23 cellular contexts compared by ENCODE assay signal in genomic region chr2:1082456-1083205, GRCh38.
DNase-seq lines count a peak whose midpoint lies in the region; ATAC-seq, FAIRE-seq and TF ChIP-seq lines count a peak whose summit lies in the region.
"Had no signal": no experiment of that assay in that cellular context is flagged by ENCODE, and none has a peak within 500 bp of the region (broad histone marks: within the 10 kb centered on the region; RNA-seq: fewer than 3 reads in every experiment).

No MANE protein-coding gene starts in this region.

- TF ChIP-seq POLR2A in H54 (IDR thresholded peaks at IDR 0.05; ENCODE audit: low read depth, low read length): no peak
- no peak for TF ChIP-seq POLR2A in GM18505 (IDR thresholded peaks at IDR 0.05; ENCODE audit: borderline replicate concordance, extremely low read depth, insufficient read depth, insufficient read length)

- peak; percentile 34 for DNase-seq in left cardiac atrium
- DNase-seq in cardiac septum (ENCODE audit: low spot score): no peak
- DNase-seq in endothelial cell (ENCODE audit: low spot score): peak; percentile 34
- DNase-seq in iPS-NIHi7 (ENCODE audit: extremely low spot score): peak; percentile 64
- no peak for DNase-seq in neuronal stem cell (ENCODE audit: low spot score)
- DNase-seq in H54 (ENCODE audit: insufficient read length, low spot score): no peak
- DNase-seq in T-cell: no peak
- DNase-seq: DND-41, GDM1, H9, MV-4-11, NCI-H1436, NCI-H2029 treated with DMSO at 0.1 percent for 48 hours, NCI-H510A, NCI-H774 had no signal

- H3K23ac ChIP-seq in neuronal stem cell (ENCODE audit: low read depth, low read length, poor library complexity): no peak overlapping the region

- H3K4me1 Mint-ChIP-seq in endothelial cell (ENCODE audit: unreplicated experiment) (peaks cover 3% of the 10 kb centered on the region), T-cell (no peaks in the 10 kb centered on the region)

- no peak overlapping the region for H3K4ac ChIP-seq in neuronal stem cell (ENCODE audit: low read length)

- peaks cover 0 to 12% of the 10 kb centered on the region in 2 donors for H3K4me1 ChIP-seq in neuronal stem cell (ENCODE audit: control insufficient read depth in 2 of 2, insufficient read depth in 1 of 2, low read depth in 1 of 2, low read length in 2 of 2)
- H3K4me1 ChIP-seq: BLaER1 treated with 17β-estradiol and CSF1 and Interleukin-3, amounts not matched to agents 10 nM and 100 nM; SJSA1 had no signal

- H3K4me3 Mint-ChIP-seq in endothelial cell (ENCODE audit: unreplicated experiment) (no peak overlapping the region), T-cell (no peak overlapping the region)
- H3K4me3 Mint-ChIP-seq: H9 had no signal

- no peaks in the 10 kb centered on the region for H3K27me3 ChIP-seq in neuronal stem cell (ENCODE audit: control insufficient read depth in 3 of 3, insufficient read depth in 3 of 3, low read depth in 1 of 3, low read length in 3 of 3)
- H3K27me3 ChIP-seq: BLaER1 treated with 17β-estradiol and CSF1 and Interleukin-3, amounts not matched to agents 10 nM and 100 nM; SJSA1 had no signal

- H3K4me2 ChIP-seq in neuronal stem cell (ENCODE audit: insufficient read depth, low read length, poor library complexity, severe bottlenecking): no peak overlapping the region
- H3K4me2 ChIP-seq: BLaER1 treated with 17β-estradiol and CSF1 and Interleukin-3, amounts not matched to agents 10 nM and 100 nM had no signal

- no peak overlapping the region for H2BK12ac ChIP-seq in neuronal stem cell (ENCODE audit: low read length)

- ATAC-seq in left cardiac atrium (no peak), T-cell (replicated peaks in 1 of 4) (no peak), GM18505 (IDR thresholded peaks at IDR 0.05; ENCODE audit: unreplicated experiment) (no peak)
- ATAC-seq: GM12878 had no signal

- H4K8ac ChIP-seq in neuronal stem cell (ENCODE audit: low read depth, low read length): no peak overlapping the region

- H3K27ac ChIP-seq in neuronal stem cell (replicated peaks; ENCODE audit: low read length): no peak overlapping the region
- H3K27ac ChIP-seq: BLaER1 treated with 17β-estradiol and CSF1 and Interleukin-3, amounts not matched to agents 10 nM and 100 nM; HL-60; SJSA1 had no signal

- no peak overlapping the region for H2BK5ac ChIP-seq in neuronal stem cell (ENCODE audit: low read length)

- H3K79me1 ChIP-seq in neuronal stem cell (ENCODE audit: low read depth, low read length): no peaks in the 10 kb centered on the region

- CTCF ChIA-PET in T-cell (lab: Charles Lee): no interaction called here

- no peaks in the 10 kb centered on the region for H3K9me3 Mint-ChIP-seq in endothelial cell (ENCODE audit: unreplicated experiment)
- no peaks in the 10 kb centered on the region for H3K9me3 Mint-ChIP-seq in T-cell
- H3K9me3 Mint-ChIP-seq: H9 had no signal

- POLR2A ChIA-PET in T-cell (lab: Charles Lee): no interaction called here

- no peak for FAIRE-seq in H54 (lab: Jason Lieb, UNC)
- FAIRE-seq: A204.1, GM12878, GM18507, HTR-8/SVneo had no signal

- no peak overlapping the region for H2BK15ac ChIP-seq in neuronal stem cell (ENCODE audit: low read length)

- H3K27me3 Mint-ChIP-seq in endothelial cell (ENCODE audit: unreplicated experiment) (peaks cover 6% of the 10 kb centered on the region), T-cell (peaks cover 3 to 7% of the 10 kb centered on the region in 2 donors)

- no peak overlapping the region for H3K14ac ChIP-seq in neuronal stem cell (ENCODE audit: low read length)

- no CpG with 5 or more reads among the region's 17 CpGs for WGBS in neuronal stem cell (ENCODE audit: extremely low coverage in 2 of 2, insufficient read length in 2 of 2, insufficient replicate concordance in 1 of 2), 2 donors

- H3K27ac Mint-ChIP-seq in endothelial cell (ENCODE audit: unreplicated experiment) (no peak overlapping the region), T-cell (no peak overlapping the region)
- H3K27ac Mint-ChIP-seq: H9 had no signal

- H4K91ac ChIP-seq in neuronal stem cell (ENCODE audit: low read depth, low read length, poor library complexity): no peak overlapping the region

- peak overlapping the region; percentile 84 for H2AK5ac ChIP-seq in neuronal stem cell (ENCODE audit: low read depth, low read length)

- TF ChIP-seq CTCF in endothelial cell (IDR thresholded peaks at IDR 0.05; ENCODE audit: unreplicated experiment): no peak

- H3K4me3 ChIP-seq in neuronal stem cell (ENCODE audit: low read length in 2 of 2): no peak overlapping the region
- H3K4me3 ChIP-seq: BLaER1 treated with 17β-estradiol and CSF1 and Interleukin-3, amounts not matched to agents 10 nM and 100 nM; GM12878; SJSA1 had no signal

- H3K36me3 Mint-ChIP-seq in endothelial cell (ENCODE audit: low read depth, unreplicated experiment) (no peaks in the 10 kb centered on the region), T-cell (no peaks in the 10 kb centered on the region)

- no peak overlapping the region for H3K9ac ChIP-seq in neuronal stem cell (ENCODE audit: low read depth, low read length, poor library complexity)
- H3K9ac ChIP-seq: BLaER1 treated with 17β-estradiol and CSF1 and Interleukin-3, amounts not matched to agents 10 nM and 100 nM had no signal

- no peaks in the 10 kb centered on the region for H3K36me3 ChIP-seq in neuronal stem cell (replicated peaks in 1 of 2; ENCODE audit: control insufficient read depth in 2 of 2, insufficient read depth in 2 of 2, low read length in 2 of 2)
- H3K36me3 ChIP-seq: BLaER1 treated with 17β-estradiol and CSF1 and Interleukin-3, amounts not matched to agents 10 nM and 100 nM; SJSA1 had no signal

- H2AFZ ChIP-seq in neuronal stem cell (ENCODE audit: low read length): no peak overlapping the region

- intact Hi-C loops in left cardiac atrium (cut with DNase I) (no loop called here), cardiac septum (cut with DNase I) (no loop called here)

- no peaks in the 10 kb centered on the region for H3K9me3 ChIP-seq in neuronal stem cell (replicated peaks in 1 of 2; ENCODE audit: control insufficient read depth in 2 of 2, insufficient read depth in 1 of 2, low read depth in 1 of 2, low read length in 2 of 2)
- H3K9me3 ChIP-seq: BLaER1 treated with 17β-estradiol and CSF1 and Interleukin-3, amounts not matched to agents 10 nM and 100 nM; SJSA1 had no signal

- H2BK120ac ChIP-seq in neuronal stem cell (ENCODE audit: low read depth, low read length): no peak overlapping the region

- H3K18ac ChIP-seq in neuronal stem cell (ENCODE audit: low read length): peak overlapping the region; percentile 84

Comparison
In these comparisons a context has a peak if more than half of its experiments do, and no peak if none do; other contexts are left out.
1. DNase-seq: peak in left cardiac atrium (single experiment), endothelial cell (single experiment) and iPS-NIHi7 (single experiment); none in cardiac septum (single experiment), neuronal stem cell (single experiment), H54 (single experiment) and T-cell (0 of 34).